ENCODE assay signal across 1 cellular context in the genomic region with DNA sequence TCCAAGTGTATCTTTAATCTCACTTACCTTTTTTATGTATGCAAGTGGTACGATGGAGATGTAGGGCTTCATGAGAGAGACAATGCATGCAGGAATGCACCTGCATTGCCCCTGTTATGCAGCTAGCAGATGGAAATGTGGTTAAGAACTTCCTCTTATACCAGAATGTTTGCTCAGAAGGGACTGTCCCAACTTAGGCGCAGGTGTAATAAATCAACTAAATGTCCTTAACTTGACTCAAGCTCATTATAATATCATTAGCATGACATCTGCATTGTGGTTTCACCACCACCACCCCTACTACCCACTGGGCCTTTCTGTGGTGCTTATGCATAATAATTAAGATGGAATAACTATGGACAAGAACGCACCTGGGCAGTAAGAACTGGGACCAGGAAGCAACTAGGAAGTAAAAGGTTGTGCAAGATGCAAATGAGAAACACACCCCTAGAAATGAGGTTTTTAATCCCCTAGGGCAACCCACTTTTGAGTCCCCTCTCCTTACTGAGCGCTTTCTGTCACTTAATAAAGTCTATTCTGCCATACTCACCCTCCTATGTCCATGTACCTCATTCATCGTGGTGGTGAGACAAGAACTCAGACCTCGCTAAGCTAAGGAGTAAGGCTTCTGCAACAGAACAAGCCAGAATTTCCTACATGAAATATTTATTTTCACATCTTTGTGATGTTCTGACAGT.
A peak's percentile ranks its signal among the peaks of the same experiment; 100 is the strongest.
TF ChIP-seq lines count a peak whose summit lies in the region.

No MANE protein-coding gene starts in this region.

TF ChIP-seq in GM12878, 131 proteins besides CTCF, POLR2A, EP300 and RAD21 (continued from another document):
- TF ChIP-seq, protein P1, sequence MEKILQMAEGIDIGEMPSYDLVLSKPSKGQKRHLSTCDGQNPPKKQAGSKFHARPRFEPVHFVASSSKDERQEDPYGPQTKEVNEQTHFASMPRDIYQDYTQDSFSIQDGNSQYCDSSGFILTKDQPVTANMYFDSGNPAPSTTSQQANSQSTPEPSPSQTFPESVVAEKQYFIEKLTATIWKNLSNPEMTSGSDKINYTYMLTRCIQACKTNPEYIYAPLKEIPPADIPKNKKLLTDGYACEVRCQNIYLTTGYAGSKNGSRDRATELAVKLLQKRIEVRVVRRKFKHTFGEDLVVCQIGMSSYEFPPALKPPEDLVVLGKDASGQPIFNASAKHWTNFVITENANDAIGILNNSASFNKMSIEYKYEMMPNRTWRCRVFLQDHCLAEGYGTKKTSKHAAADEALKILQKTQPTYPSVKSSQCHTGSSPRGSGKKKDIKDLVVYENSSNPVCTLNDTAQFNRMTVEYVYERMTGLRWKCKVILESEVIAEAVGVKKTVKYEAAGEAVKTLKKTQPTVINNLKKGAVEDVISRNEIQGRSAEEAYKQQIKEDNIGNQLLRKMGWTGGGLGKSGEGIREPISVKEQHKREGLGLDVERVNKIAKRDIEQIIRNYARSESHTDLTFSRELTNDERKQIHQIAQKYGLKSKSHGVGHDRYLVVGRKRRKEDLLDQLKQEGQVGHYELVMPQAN (conservative IDR thresholded peaks at IDR 0.05) = no peak
- TF ChIP-seq SP1 (IDR thresholded peaks at IDR 0.05; ENCODE audit: low read depth, low read length) (no peak), BCL11A (IDR thresholded peaks at IDR 0.05; ENCODE audit: low read depth, low read length) (peak; percentile 57; the same call in 1 of the 2 replicates), STAT3 (IDR thresholded peaks at IDR 0.05; ENCODE audit: low read depth, low read length) (no peak), ZNF274 (IDR thresholded peaks at IDR 0.05; ENCODE audit: insufficient read depth, insufficient read length) (no peak), RBBP5 (conservative IDR thresholded peaks at IDR 0.05) (no peak), SMARCA5 (IDR thresholded peaks at IDR 0.05) (no peak), NR2F1 (conservative IDR thresholded peaks at IDR 0.05) (0 out of 2 replicates have a peak, but pooled peaks have one; percentile 15), ETV6 (conservative IDR thresholded peaks at IDR 0.05 in 1 of 2, IDR thresholded peaks at IDR 0.05 in 1 of 2; ENCODE audit: borderline replicate concordance in 1 of 2, low read depth in 1 of 2) (peak in 1 of 2 experiments; percentile 59; a peak in 1 of 4 replicates), MEF2A (IDR thresholded peaks at IDR 0.05; ENCODE audit: insufficient read depth, low read depth, low read length) (peak; percentile 48; the same call in 1 of the 2 replicates), GABPA (IDR thresholded peaks at IDR 0.05; ENCODE audit: low read depth) (0 out of 2 replicates have a peak, but pooled peaks have one; percentile 23), MTA2 (IDR thresholded peaks at IDR 0.05; ENCODE audit: low read depth) (peak; percentile 80), SREBF2 (IDR thresholded peaks at IDR 0.05; ENCODE audit: low read length) (no peak), EGR1 (IDR thresholded peaks at IDR 0.05; ENCODE audit: borderline replicate concordance in 1 of 2, low read depth in 2 of 2, low read length in 2 of 2) (no peak), TCF3 (IDR thresholded peaks at IDR 0.05; ENCODE audit: borderline replicate concordance, insufficient read depth, low read depth, low read length) (peak; percentile 43; the same call in 1 of the 2 replicates), ZNF207 (IDR thresholded peaks at IDR 0.05; ENCODE audit: borderline replicate concordance) (no peak), ZNF217 (IDR thresholded peaks at IDR 0.05) (0 out of 2 replicates have a peak, but pooled peaks have one; percentile 37), RUNX3 (IDR thresholded peaks at IDR 0.05; ENCODE audit: low read length) (peak; percentile 94), EED (IDR thresholded peaks at IDR 0.05; ENCODE audit: low read depth) (peak; percentile 55; the same call in 1 of the 2 replicates), BACH1 (IDR thresholded peaks at IDR 0.05; ENCODE audit: borderline replicate concordance) (no peak), CBFB (IDR thresholded peaks at IDR 0.05; ENCODE audit: low read depth) (0 out of 2 replicates have a peak, but pooled peaks have one; percentile 66)
- TF ChIP-seq, protein P2, sequence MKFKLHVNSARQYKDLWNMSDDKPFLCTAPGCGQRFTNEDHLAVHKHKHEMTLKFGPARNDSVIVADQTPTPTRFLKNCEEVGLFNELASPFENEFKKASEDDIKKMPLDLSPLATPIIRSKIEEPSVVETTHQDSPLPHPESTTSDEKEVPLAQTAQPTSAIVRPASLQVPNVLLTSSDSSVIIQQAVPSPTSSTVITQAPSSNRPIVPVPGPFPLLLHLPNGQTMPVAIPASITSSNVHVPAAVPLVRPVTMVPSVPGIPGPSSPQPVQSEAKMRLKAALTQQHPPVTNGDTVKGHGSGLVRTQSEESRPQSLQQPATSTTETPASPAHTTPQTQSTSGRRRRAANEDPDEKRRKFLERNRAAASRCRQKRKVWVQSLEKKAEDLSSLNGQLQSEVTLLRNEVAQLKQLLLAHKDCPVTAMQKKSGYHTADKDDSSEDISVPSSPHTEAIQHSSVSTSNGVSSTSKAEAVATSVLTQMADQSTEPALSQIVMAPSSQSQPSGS (IDR thresholded peaks at IDR 0.05; ENCODE audit: low read length) = peak; percentile 79
- TF ChIP-seq, protein P3, sequence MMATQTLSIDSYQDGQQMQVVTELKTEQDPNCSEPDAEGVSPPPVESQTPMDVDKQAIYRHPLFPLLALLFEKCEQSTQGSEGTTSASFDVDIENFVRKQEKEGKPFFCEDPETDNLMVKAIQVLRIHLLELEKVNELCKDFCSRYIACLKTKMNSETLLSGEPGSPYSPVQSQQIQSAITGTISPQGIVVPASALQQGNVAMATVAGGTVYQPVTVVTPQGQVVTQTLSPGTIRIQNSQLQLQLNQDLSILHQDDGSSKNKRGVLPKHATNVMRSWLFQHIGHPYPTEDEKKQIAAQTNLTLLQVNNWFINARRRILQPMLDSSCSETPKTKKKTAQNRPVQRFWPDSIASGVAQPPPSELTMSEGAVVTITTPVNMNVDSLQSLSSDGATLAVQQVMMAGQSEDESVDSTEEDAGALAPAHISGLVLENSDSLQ (IDR thresholded peaks at IDR 0.05) = peak; percentile 73
- TF ChIP-seq, protein P4, sequence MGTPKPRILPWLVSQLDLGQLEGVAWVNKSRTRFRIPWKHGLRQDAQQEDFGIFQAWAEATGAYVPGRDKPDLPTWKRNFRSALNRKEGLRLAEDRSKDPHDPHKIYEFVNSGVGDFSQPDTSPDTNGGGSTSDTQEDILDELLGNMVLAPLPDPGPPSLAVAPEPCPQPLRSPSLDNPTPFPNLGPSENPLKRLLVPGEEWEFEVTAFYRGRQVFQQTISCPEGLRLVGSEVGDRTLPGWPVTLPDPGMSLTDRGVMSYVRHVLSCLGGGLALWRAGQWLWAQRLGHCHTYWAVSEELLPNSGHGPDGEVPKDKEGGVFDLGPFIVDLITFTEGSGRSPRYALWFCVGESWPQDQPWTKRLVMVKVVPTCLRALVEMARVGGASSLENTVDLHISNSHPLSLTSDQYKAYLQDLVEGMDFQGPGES (IDR thresholded peaks at IDR 0.05) = no peak
- TF ChIP-seq, protein P5, sequence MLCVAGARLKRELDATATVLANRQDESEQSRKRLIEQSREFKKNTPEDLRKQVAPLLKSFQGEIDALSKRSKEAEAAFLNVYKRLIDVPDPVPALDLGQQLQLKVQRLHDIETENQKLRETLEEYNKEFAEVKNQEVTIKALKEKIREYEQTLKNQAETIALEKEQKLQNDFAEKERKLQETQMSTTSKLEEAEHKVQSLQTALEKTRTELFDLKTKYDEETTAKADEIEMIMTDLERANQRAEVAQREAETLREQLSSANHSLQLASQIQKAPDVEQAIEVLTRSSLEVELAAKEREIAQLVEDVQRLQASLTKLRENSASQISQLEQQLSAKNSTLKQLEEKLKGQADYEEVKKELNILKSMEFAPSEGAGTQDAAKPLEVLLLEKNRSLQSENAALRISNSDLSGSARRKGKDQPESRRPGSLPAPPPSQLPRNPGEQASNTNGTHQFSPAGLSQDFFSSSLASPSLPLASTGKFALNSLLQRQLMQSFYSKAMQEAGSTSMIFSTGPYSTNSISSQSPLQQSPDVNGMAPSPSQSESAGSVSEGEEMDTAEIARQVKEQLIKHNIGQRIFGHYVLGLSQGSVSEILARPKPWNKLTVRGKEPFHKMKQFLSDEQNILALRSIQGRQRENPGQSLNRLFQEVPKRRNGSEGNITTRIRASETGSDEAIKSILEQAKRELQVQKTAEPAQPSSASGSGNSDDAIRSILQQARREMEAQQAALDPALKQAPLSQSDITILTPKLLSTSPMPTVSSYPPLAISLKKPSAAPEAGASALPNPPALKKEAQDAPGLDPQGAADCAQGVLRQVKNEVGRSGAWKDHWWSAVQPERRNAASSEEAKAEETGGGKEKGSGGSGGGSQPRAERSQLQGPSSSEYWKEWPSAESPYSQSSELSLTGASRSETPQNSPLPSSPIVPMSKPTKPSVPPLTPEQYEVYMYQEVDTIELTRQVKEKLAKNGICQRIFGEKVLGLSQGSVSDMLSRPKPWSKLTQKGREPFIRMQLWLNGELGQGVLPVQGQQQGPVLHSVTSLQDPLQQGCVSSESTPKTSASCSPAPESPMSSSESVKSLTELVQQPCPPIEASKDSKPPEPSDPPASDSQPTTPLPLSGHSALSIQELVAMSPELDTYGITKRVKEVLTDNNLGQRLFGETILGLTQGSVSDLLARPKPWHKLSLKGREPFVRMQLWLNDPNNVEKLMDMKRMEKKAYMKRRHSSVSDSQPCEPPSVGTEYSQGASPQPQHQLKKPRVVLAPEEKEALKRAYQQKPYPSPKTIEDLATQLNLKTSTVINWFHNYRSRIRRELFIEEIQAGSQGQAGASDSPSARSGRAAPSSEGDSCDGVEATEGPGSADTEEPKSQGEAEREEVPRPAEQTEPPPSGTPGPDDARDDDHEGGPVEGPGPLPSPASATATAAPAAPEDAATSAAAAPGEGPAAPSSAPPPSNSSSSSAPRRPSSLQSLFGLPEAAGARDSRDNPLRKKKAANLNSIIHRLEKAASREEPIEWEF (IDR thresholded peaks at IDR 0.05; ENCODE audit: insufficient replicate concordance, low read depth, low read length) = no peak
- TF ChIP-seq, protein P6, sequence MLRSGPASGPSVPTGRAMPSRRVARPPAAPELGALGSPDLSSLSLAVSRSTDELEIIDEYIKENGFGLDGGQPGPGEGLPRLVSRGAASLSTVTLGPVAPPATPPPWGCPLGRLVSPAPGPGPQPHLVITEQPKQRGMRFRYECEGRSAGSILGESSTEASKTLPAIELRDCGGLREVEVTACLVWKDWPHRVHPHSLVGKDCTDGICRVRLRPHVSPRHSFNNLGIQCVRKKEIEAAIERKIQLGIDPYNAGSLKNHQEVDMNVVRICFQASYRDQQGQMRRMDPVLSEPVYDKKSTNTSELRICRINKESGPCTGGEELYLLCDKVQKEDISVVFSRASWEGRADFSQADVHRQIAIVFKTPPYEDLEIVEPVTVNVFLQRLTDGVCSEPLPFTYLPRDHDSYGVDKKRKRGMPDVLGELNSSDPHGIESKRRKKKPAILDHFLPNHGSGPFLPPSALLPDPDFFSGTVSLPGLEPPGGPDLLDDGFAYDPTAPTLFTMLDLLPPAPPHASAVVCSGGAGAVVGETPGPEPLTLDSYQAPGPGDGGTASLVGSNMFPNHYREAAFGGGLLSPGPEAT (IDR thresholded peaks at IDR 0.05; ENCODE audit: low read depth) = peak; percentile 55; the same call in 1 of the 2 replicates
